24 cellular contexts compared by ENCODE assay signal in the genomic region with DNA sequence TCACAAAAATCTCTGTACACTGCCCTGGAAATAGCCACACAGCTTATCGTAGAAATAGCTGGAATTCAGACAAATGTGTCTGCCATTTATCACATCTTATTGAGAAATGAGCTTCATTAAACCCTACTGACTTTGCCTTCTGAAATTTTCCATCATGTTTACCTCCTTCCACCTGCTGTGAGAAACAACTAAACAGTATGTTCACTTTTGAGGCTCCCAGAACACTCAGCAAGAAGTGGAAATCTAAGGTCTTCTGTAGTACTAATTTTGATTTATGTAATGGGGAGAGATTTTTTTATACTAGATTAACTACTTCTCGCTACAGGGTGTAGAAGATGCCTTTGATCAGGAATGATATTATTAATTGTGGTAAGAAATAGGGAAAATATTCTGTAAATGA.
"Had no signal": no experiment of that assay in that cellular context is flagged by ENCODE, and none has a peak within 500 bp of the region (broad histone marks: within the 10 kb centered on the region; RNA-seq: fewer than 3 reads in every experiment).

No MANE protein-coding gene starts in this region.

- H3K27ac ChIP-seq: stomach, suprapubic skin, testis, thoracic aorta, thyroid gland, tibial artery, tibial nerve, transverse colon, upper lobe of left lung, upper lobe of right lung, uterus, vagina had no signal

- H3K36me3 ChIP-seq: stomach, suprapubic skin, thoracic aorta, thyroid gland, tibial artery, tibial nerve, transverse colon, upper lobe of left lung, upper lobe of right lung, uterus, vagina had no signal

- H3K4me3 ChIP-seq: stomach, suprapubic skin, testis, thoracic aorta, thyroid gland, tibial artery, tibial nerve, transverse colon, upper lobe of left lung, upper lobe of right lung, uterus, vagina had no signal

- H3K9me3 ChIP-seq: stomach, suprapubic skin, testis, thoracic aorta, thyroid gland, tibial artery, tibial nerve, transverse colon, upper lobe of left lung, upper lobe of right lung, uterus, vagina had no signal

- H3K27me3 ChIP-seq: stomach, suprapubic skin, testis, thyroid gland, tibial artery, tibial nerve, transverse colon, upper lobe of left lung, upper lobe of right lung, uterus, vagina had no signal

- DNase-seq: stimulated activated CD4-positive, alpha-beta T cell treated with anti-CD3 and anti-CD28 coated beads, Interleukin-2, amount 100 ng/mL, for 48 hours; stimulated activated CD4-positive, alpha-beta T cell treated with anti-CD3 and anti-CD28 coated beads, Interleukin-4, amount 100 ng/mL, for 1 hour; stimulated activated CD4-positive, alpha-beta T cell treated with anti-CD3 and anti-CD28 coated beads, Interleukin-4, amount 100 ng/mL, for 24 hours; stimulated activated CD4-positive, alpha-beta T cell treated with anti-CD3 and anti-CD28 coated beads, Interleukin-4, amount 100 ng/mL, for 4 hours; stimulated activated CD8-positive, alpha-beta memory T cell treated with anti-CD3 and anti-CD28 coated beads, Interleukin-4, amount 100 ng/mL, for 48 hours; stimulated activated naive B cell treated with anti-CD40 and anti-IgM and Interleukin-4, amounts not matched to agents 10 μg/mL and 1 μg/mL and 100 μg/mL, for 72 hours; stimulated activated naive CD4-positive, alpha-beta T cell; stimulated activated naive CD4-positive, alpha-beta T cell treated with Interleukin-2 at 50 U/mL for 16 hours; stimulated activated naive CD8-positive, alpha-beta T cell treated with anti-CD3 and anti-CD28 coated beads, Interleukin-15, amount 100 ng/mL, for 72 hours; stimulated activated naive CD8-positive, alpha-beta T cell treated with anti-CD3 and anti-CD28 coated beads, Interleukin-15, Interleukin-2, amounts not matched to agents 100 U/mL and 50 U/mL, for 24 hours; stomach; substantia nigra; testis; thyroid gland; tibial artery; transverse colon; trophoblast cell; upper lobe of left lung; upper lobe of right lung; uterus had no signal
